8 cellular contexts compared by ENCODE assay signal in the genomic region with DNA sequence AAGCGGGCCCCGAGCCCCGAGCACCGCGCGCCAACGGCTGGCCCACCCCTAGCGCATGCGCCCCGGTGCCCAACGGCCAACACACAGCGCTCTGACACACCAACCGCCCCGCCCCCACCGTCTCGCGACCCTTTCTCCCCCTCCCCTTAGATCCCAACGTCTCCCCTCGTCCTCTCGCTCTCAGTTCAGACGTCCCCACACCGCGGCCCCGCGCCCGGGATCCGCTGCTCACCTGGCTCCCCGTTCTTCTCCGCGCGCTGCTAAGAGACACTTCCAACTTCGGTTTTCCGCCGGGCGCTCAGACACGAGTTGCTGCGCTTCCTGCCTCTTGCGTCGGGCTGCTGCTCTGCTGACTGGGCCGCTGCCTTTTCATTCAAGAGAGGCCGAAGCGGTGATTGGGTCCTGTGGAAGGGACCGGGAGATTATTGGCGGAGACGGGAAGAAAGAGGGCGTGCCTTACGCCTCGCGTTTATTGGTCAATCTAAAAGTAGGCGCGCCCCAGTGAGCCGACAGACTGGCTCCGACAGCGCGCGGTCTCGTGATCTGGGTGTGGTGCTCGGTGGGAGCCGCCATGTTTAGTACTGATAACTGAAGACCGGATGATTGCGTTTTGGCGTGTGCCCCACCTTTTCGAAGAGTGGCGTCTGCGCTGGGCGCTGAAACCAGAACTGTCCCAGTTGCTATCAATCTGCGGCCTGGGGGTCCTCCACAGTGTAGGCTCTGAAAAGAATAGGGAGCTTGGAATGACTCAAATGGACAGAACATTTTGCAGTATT. TPM values are rescaled to one million over a fixed set of nuclear protein-coding genes. Genes with fewer than 3 reads are reported as not detected.
DNase-seq lines count a peak whose midpoint lies in the region; ATAC-seq and TF ChIP-seq lines count a peak whose summit lies in the region.

Gene DDX39A, minus strand, starts transcription at position 304 of the 776 bp plus-strand sequence. CDS start 6,121 bp downstream, outside the sequence.

- DNase-seq in DND-41 (peak; percentile 99), GM23248 (peak; percentile 100), Kasumi-1 (lab: John Stamatoyannopoulos, UW) (peak; percentile 99), RPMI7951 (ENCODE audit: low read depth) (peak; percentile 99), fibroblast of gingiva (ENCODE audit: low read depth) (peak; percentile 99), naive B cell (peak; percentile 98)
- peak; percentile 98 for DNase-seq in activated T-helper 1 cell treated with anti-CD3 and anti-CD28 coated beads, Interleukin-12 subunit alpha, Interleukin-12 subunit beta, Interleukin-2, Interleukin-4 antibody, amounts not matched to agents 30 ng/mL and 10 ng/mL and 1 ng/mL, durations not matched to agents 14 hours and 24 hours and 36 hours (ENCODE audit: low spot score)

- peaks cover 5% of the 10 kb centered on the region; the same call in 1 of the 2 replicates for H3F3A ChIP-seq in GM23248 (ENCODE audit: insufficient read depth)

- peaks cover 29% of the 10 kb centered on the region for H3K4me1 Mint-ChIP-seq in activated T-helper 1 cell treated with anti-CD3 and anti-CD28 coated beads, Interleukin-12 subunit alpha, Interleukin-12 subunit beta, Interleukin-2, Interleukin-4 antibody, amounts not matched to agents 30 ng/mL and 10 ng/mL and 1 ng/mL, durations not matched to agents 14 hours and 24 hours and 36 hours (ENCODE audit: low read depth)
- H3K4me1 Mint-ChIP-seq in naive B cell, result peaks cover 34 to 47% (median 39%) of the 10 kb centered on the region in 3 donors
- H3K4me1 Mint-ChIP-seq in stimulated activated memory B cell treated with anti-CD40 and anti-IgM and Interleukin-4, amounts not matched to agents 10 μg/mL and 1 μg/mL and 100 μg/mL, for 72 hours, result peaks cover 26% of the 10 kb centered on the region

- 1% methylated on average over 46 to 65 of the region's 67 CpGs for WGBS in GM23248 (ENCODE audit: low coverage in 1 of 2, low lambda C conversion rate in 2 of 2, missing lambda C conversion rate in 2 of 2), 2 experiments

- no peaks in the 10 kb centered on the region for H3K9me3 ChIP-seq in DND-41 (ENCODE audit: insufficient read depth, low read length, severe bottlenecking)
- H3K9me3 ChIP-seq in GM23248 (ENCODE audit: low read depth), result no peaks in the 10 kb centered on the region

- H4K20me1 ChIP-seq in DND-41 (ENCODE audit: insufficient read depth, low read length) (peaks cover 39% of the 10 kb centered on the region), GM23248 (ENCODE audit: insufficient read depth) (no peaks in the 10 kb centered on the region)

- in situ Hi-C loops in GM23248 (cut with MboI), result no loop called here

- peak within 1 kb of the TSS; percentile 84 for H3K4me2 ChIP-seq in DND-41 (ENCODE audit: insufficient read depth, low read length)
- peak within 1 kb of the TSS; percentile 91 for H3K4me2 ChIP-seq in GM23248 (ENCODE audit: unreplicated experiment)

- peaks cover 56% of the 10 kb centered on the region for H3K79me2 ChIP-seq in DND-41 (ENCODE audit: insufficient read depth, low read length)
- peaks cover 47% of the 10 kb centered on the region for H3K79me2 ChIP-seq in GM23248 (ENCODE audit: insufficient read depth)

- H2AFZ ChIP-seq in DND-41 (ENCODE audit: low read depth, low read length) (peak within 1 kb of the TSS; percentile 84), GM23248 (peak within 1 kb of the TSS; percentile 95)

- H3K27me3 ChIP-seq in DND-41 (ENCODE audit: insufficient read depth, low read length, poor library complexity), result no peaks in the 10 kb centered on the region
- H3K27me3 ChIP-seq in GM23248 (replicated peaks; ENCODE audit: insufficient read depth), result no peaks in the 10 kb centered on the region

- H3K36me3 ChIP-seq in DND-41 (ENCODE audit: insufficient read depth, low read length) (peaks cover 31% of the 10 kb centered on the region), GM23248 (ENCODE audit: low read depth) (no peaks in the 10 kb centered on the region)

- H3K9ac ChIP-seq in DND-41 (ENCODE audit: low read depth, low read length) (peak within 1 kb of the TSS; percentile 93), GM23248 (peak within 1 kb of the TSS; percentile 97)

- intact Hi-C loops in activated T-helper 1 cell treated with anti-CD3 and anti-CD28 coated beads, Interleukin-12 subunit alpha, Interleukin-12 subunit beta, Interleukin-2, Interleukin-4 antibody, amounts not matched to agents 30 ng/mL and 10 ng/mL and 1 ng/mL, durations not matched to agents 14 hours and 24 hours and 36 hours (cut with micrococcal nuclease), result loop anchor here (1.0 to 5.0 kb wide), 8 partner anchors 13 to 538 kb away; no protein-coding TSS in a partner anchor

- H3K9me3 Mint-ChIP-seq in activated T-helper 1 cell treated with anti-CD3 and anti-CD28 coated beads, Interleukin-12 subunit alpha, Interleukin-12 subunit beta, Interleukin-2, Interleukin-4 antibody, amounts not matched to agents 30 ng/mL and 10 ng/mL and 1 ng/mL, durations not matched to agents 14 hours and 24 hours and 36 hours, result no peaks in the 10 kb centered on the region
- no peaks in the 10 kb centered on the region for H3K9me3 Mint-ChIP-seq in naive B cell
- no peaks in the 10 kb centered on the region for H3K9me3 Mint-ChIP-seq in stimulated activated memory B cell treated with anti-CD40 and anti-IgM and Interleukin-4, amounts not matched to agents 10 μg/mL and 1 μg/mL and 100 μg/mL, for 72 hours

- no peaks in the 10 kb centered on the region for H3K27me3 Mint-ChIP-seq in activated T-helper 1 cell treated with anti-CD3 and anti-CD28 coated beads, Interleukin-12 subunit alpha, Interleukin-12 subunit beta, Interleukin-2, Interleukin-4 antibody, amounts not matched to agents 30 ng/mL and 10 ng/mL and 1 ng/mL, durations not matched to agents 14 hours and 24 hours and 36 hours (ENCODE audit: insufficient read depth)
- H3K27me3 Mint-ChIP-seq in naive B cell, result no peaks in the 10 kb centered on the region
- H3K27me3 Mint-ChIP-seq in stimulated activated memory B cell treated with anti-CD40 and anti-IgM and Interleukin-4, amounts not matched to agents 10 μg/mL and 1 μg/mL and 100 μg/mL, for 72 hours, result no peaks in the 10 kb centered on the region

- peak; percentile 94 for ATAC-seq in DND-41 (ENCODE audit: insufficient read depth, low read depth)
- peak; percentile 83 to 86 for ATAC-seq in naive B cell (ENCODE audit: low read depth in 2 of 2)
- ATAC-seq in stimulated activated memory B cell treated with anti-CD40 and anti-IgM and Interleukin-4, amounts not matched to agents 10 μg/mL and 1 μg/mL and 100 μg/mL, for 72 hours, result peak; percentile 97

- H3K9me2 ChIP-seq in GM23248 (ENCODE audit: insufficient read depth), result no peaks in the 10 kb centered on the region

- H3K27ac ChIP-seq in DND-41 (ENCODE audit: low read length) (peak within 1 kb of the TSS; percentile 97), GM23248 (peak within 1 kb of the TSS; percentile 98)

- TF ChIP-seq CTCF in DND-41 (IDR thresholded peaks at IDR 0.05; ENCODE audit: borderline replicate concordance, extremely low read depth, low read length, poor library complexity, severe bottlenecking), result no peak

- H3K4me3 ChIP-seq in DND-41 (ENCODE audit: low read depth in 1 of 2, low read length in 2 of 2) (peak within 1 kb of the TSS; percentile 75 to 90; a peak in 3 of 4 replicates), GM23248 (peak within 1 kb of the TSS; percentile 97)

- H3K27ac Mint-ChIP-seq in activated T-helper 1 cell treated with anti-CD3 and anti-CD28 coated beads, Interleukin-12 subunit alpha, Interleukin-12 subunit beta, Interleukin-2, Interleukin-4 antibody, amounts not matched to agents 30 ng/mL and 10 ng/mL and 1 ng/mL, durations not matched to agents 14 hours and 24 hours and 36 hours, result peak within 1 kb of the TSS; percentile 100
- peak within 1 kb of the TSS; percentile 97 to 100 (median 99) for H3K27ac Mint-ChIP-seq in naive B cell
- peak within 1 kb of the TSS; percentile 95 for H3K27ac Mint-ChIP-seq in stimulated activated memory B cell treated with anti-CD40 and anti-IgM and Interleukin-4, amounts not matched to agents 10 μg/mL and 1 μg/mL and 100 μg/mL, for 72 hours

- H3K4me1 ChIP-seq in DND-41 (ENCODE audit: insufficient read depth, low read length) (peaks cover 39% of the 10 kb centered on the region), GM23248 (ENCODE audit: insufficient read depth) (0 out of 2 replicates have a peak, but pooled peaks cover 18% of the 10 kb centered on the region)

- H3K4me3 Mint-ChIP-seq in activated T-helper 1 cell treated with anti-CD3 and anti-CD28 coated beads, Interleukin-12 subunit alpha, Interleukin-12 subunit beta, Interleukin-2, Interleukin-4 antibody, amounts not matched to agents 30 ng/mL and 10 ng/mL and 1 ng/mL, durations not matched to agents 14 hours and 24 hours and 36 hours, result peak within 1 kb of the TSS; percentile 98
- H3K4me3 Mint-ChIP-seq in naive B cell, result peak within 1 kb of the TSS; percentile 90 to 100 (median 96)
- H3K4me3 Mint-ChIP-seq in stimulated activated memory B cell treated with anti-CD40 and anti-IgM and Interleukin-4, amounts not matched to agents 10 μg/mL and 1 μg/mL and 100 μg/mL, for 72 hours, result peak within 1 kb of the TSS; percentile 97

- H3K36me3 Mint-ChIP-seq in activated T-helper 1 cell treated with anti-CD3 and anti-CD28 coated beads, Interleukin-12 subunit alpha, Interleukin-12 subunit beta, Interleukin-2, Interleukin-4 antibody, amounts not matched to agents 30 ng/mL and 10 ng/mL and 1 ng/mL, durations not matched to agents 14 hours and 24 hours and 36 hours (ENCODE audit: low read depth), result peaks cover 23% of the 10 kb centered on the region
- peaks cover 5 to 15% of the 10 kb centered on the region in 2 donors for H3K36me3 Mint-ChIP-seq in naive B cell
- peaks cover 24% of the 10 kb centered on the region for H3K36me3 Mint-ChIP-seq in stimulated activated memory B cell treated with anti-CD40 and anti-IgM and Interleukin-4, amounts not matched to agents 10 μg/mL and 1 μg/mL and 100 μg/mL, for 72 hours

RNA-seq across cellular contexts. Expression of gene DDX39A, which starts in this region (rescaled TPM):
- 47.2 and 55.9 TPM in 2 replicates for total RNA-seq in GM23248 (2014; rRNA removed; shearing (Covaris generic))
- 57.7 and 58.7 TPM in 2 replicates for polyA plus RNA-seq in GM23248 (2016; fragmentation: Nextera tagmentation; extraction: Ambion mirVana)
- total RNA-seq in RPMI7951 (2014; rRNA removed; shearing (Covaris generic)), result 154 and 173 TPM in 2 replicates
- total RNA-seq in activated T-helper 1 cell treated with anti-CD3 and anti-CD28 coated beads, Interleukin-12 subunit alpha, Interleukin-12 subunit beta, Interleukin-2, Interleukin-4 antibody, amounts not matched to agents 30 ng/mL and 10 ng/mL and 1 ng/mL, durations not matched to agents 14 hours and 24 hours and 36 hours, result 273 and 287 TPM in 2 replicates
- polyA plus RNA-seq in naive B cell (ENCODE audit: low read depth in 6 of 6), result 100 to 1,000 TPM; 110 to 169 (median 132) TPM

Comparison
In these comparisons a context has a peak if more than half of its experiments do, and no peak if none do; other contexts are left out.
1. Peak in every context shown above with its lines: DNase-seq, ATAC-seq, H3K4me3 ChIP-seq and H3K27ac ChIP-seq.